Comparison of ENCODE assay signal across 7 cellular contexts in genomic region chr2:203328735-203329549, GRCh38. TPM values are rescaled to one million over a fixed set of nuclear protein-coding genes. Genes with fewer than 3 reads are reported as not detected.
A peak's percentile ranks its signal among the peaks of the same experiment; 100 is the strongest.
DNase-seq lines count a peak whose midpoint lies in the region; ATAC-seq and TF ChIP-seq lines count a peak whose summit lies in the region.

No MANE protein-coding gene starts in this region.

- H3K4me3 ChIP-seq in HFF-Myc (replicated peaks; ENCODE audit: low read depth, low read length) = peak overlapping the region; percentile 66
- H3K4me3 ChIP-seq in lung = peak overlapping the region; percentile 98

- peak; percentile 54 for ATAC-seq in GM18499 (IDR thresholded peaks at IDR 0.05; ENCODE audit: insufficient read depth, unreplicated experiment)
- ATAC-seq in lung (ENCODE audit: insufficient read depth, low FRiP score) = peak; percentile 78

- H3K9me3 ChIP-seq in lung (ENCODE audit: control insufficient read depth in 2 of 2, insufficient read depth in 1 of 2, low read length in 1 of 2) = no peaks in the 10 kb centered on the region

- H3K27ac ChIP-seq in lung (ENCODE audit: low read depth in 1 of 2, low read length in 1 of 2) = peak overlapping the region; percentile 86 to 95

- H3K36me3 ChIP-seq in lung (ENCODE audit: control insufficient read depth in 2 of 2, insufficient read depth in 2 of 2, low read length in 2 of 2) = no peaks in the 10 kb centered on the region

- peaks cover 1 to 10% of the 10 kb centered on the region in 2 donors for H3K4me1 ChIP-seq in lung (ENCODE audit: control insufficient read depth in 2 of 2, insufficient read depth in 2 of 2, low read length in 2 of 2)

- TF ChIP-seq CTCF in HFF-Myc (IDR thresholded peaks at IDR 0.05; ENCODE audit: low read depth, low read length, missing control alignments) (no peak), lung (IDR thresholded peaks at IDR 0.05; ENCODE audit: control extremely low read depth, extremely low read depth) (no peak)

- DNase-seq in HFF-Myc (ENCODE audit: extremely low read depth, low read depth) (no peak), NAMALWA (ENCODE audit: low spot score) (peak; percentile 53), ecto neural progenitor cell (ENCODE audit: low spot score) (peak; percentile 72), lung (ENCODE audit: low spot score) (peak; percentile 32)
- peak; percentile 61 for DNase-seq in activated CD4-positive, alpha-beta T cell treated with anti-CD3 and anti-CD28 coated beads for 48 hours
- peak; percentile 22 for DNase-seq in stimulated activated CD8-positive, alpha-beta memory T cell treated with anti-CD3 and anti-CD28 coated beads, Interleukin-12 subunit alpha, Interleukin-12 subunit beta, amount 100 ng/mL, for 4 hours (ENCODE audit: low read depth)

- WGBS in lung, 2 donors = 2% methylated on average over 32 of the region's 32 CpGs

- H3K27me3 ChIP-seq in lung (ENCODE audit: control insufficient read depth, insufficient read depth) = no peaks in the 10 kb centered on the region

RNA-seq across cellular contexts. Expression of gene ABI2, which starts 0.7 kb away (rescaled TPM):
- 10 to 100 TPM; 39.4 to 68.1 TPM for total RNA-seq in lung
- 10 to 100 TPM; 11.7 to 13.2 TPM for polyA plus RNA-seq in lung
